ENCODE assay signal across 8 cellular contexts in the genomic region with DNA sequence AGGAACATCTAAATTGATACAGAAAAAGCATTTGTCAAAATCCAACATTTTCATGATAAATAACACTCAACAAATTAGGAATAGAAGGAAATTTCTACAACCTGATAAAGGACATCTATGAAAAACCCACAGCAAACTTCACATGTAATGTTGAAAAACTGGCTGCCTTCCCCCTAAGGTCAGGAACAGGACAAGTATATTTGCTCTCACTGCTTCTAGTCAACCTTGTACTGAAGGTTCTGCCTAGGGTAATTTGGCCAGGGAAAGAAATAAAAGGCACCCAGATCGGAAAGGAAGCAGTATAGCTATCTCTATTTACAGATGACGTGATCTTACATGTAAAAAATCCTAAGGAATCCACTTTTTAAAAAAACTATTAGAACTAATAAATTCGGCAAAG.
"Had no signal": no experiment of that assay in that cellular context is flagged by ENCODE, and none has a peak within 500 bp of the region (broad histone marks: within the 10 kb centered on the region; RNA-seq: fewer than 3 reads in every experiment).

No MANE protein-coding gene starts in this region.

- H3K27ac Mint-ChIP-seq: GM23338, HFFc6 had no signal

- H3K27ac ChIP-seq: HL-60, KMS-11 had no signal

- H3K9me3 ChIP-seq: HAP-1 had no signal

- H3K4me3 ChIP-seq: GM23338, HAP-1 had no signal

- H3K4me3 Mint-ChIP-seq: GM23338, HFFc6 had no signal

- H3K9me3 Mint-ChIP-seq: HFFc6 had no signal

- DNase-seq: HFFc6, IMR-90, KBM-7 had no signal

- H3K36me3 ChIP-seq: HAP-1 had no signal

- ATAC-seq: HCT116 had no signal

- H3K9ac ChIP-seq: KMS-11 had no signal

- H3K4me2 ChIP-seq: GM23338, KMS-11 had no signal

- H2AFZ ChIP-seq: GM23338 had no signal
